In the genomic region with DNA sequence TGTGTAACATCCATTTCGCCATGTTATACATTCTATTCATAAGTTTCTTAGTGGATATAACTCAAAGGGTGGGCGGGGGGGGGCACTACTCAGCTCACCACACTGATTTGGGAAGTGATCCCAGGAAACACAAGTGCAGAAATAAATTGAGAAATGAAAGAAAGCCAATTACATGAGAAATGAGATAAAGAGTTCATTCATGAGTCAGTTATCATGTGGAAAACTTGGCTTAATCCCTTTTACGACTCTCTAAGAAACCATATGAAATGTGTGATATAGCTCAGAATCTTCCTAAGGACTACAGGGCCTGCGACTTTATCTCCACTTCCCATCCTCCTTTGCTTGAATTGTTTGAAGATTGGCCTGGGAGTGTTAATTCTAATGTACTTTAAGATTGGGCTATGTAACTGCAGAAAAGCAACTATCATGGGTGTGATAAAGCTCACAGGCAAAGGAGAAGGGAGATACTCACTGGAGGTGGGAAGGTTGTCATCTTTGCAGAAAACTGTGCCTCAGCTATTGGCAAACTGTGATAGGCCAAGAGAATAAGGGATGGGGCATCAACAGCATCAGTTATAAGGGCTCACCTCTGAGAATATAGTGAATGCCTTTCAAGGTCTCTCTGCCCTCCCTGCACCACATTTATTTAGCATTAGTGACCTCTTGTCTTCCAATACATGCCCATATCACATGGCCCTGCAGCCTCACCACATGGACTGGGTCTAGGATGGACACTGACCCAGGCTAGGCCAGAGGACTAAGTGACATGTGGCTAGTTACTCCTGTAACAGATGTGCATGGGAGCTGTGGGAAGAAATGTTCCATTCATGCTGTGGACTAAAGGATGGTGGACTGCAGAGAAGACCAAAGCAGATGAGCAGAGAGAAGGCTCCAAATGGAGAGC, we compare ENCODE assay signal across 24 cellular contexts. TPM values are rescaled to one million over a fixed set of nuclear protein-coding genes. Genes with fewer than 3 reads are reported as not detected.
DNase-seq lines count a peak whose midpoint lies in the region; ATAC-seq, FAIRE-seq and TF ChIP-seq lines count a peak whose summit lies in the region.
"Had no signal": no experiment of that assay in that cellular context is flagged by ENCODE, and none has a peak within 500 bp of the region (broad histone marks: within the 10 kb centered on the region; RNA-seq: fewer than 3 reads in every experiment).

No MANE protein-coding gene starts in this region.

- no peak overlapping the region for H3K9ac ChIP-seq in HepG2 (ENCODE audit: insufficient read depth, low read depth, low read length)
- H3K9ac ChIP-seq in PC-3 (ENCODE audit: low read length), result no peak overlapping the region

- intact Hi-C loops in HepG2 (cut with micrococcal nuclease; ENCODE audit: unreplicated experiment) (no loop called here), right lobe of liver (cut with DNase I) (no loop called here), PC-3 (cut with micrococcal nuclease) (no loop called here)

- H3K9me3 ChIP-seq in HepG2 (ENCODE audit: low read length) (no peaks in the 10 kb centered on the region), right lobe of liver (no peaks in the 10 kb centered on the region), PC-3 (ENCODE audit: low read length) (no peaks in the 10 kb centered on the region)
- H3K9me3 ChIP-seq: BE2C had no signal

- H3K9me3 Mint-ChIP-seq in activated T-helper 17 cell treated with anti-CD3 and anti-CD28 coated beads, Interleukin-2, amount 50 U/mL, for 72 hours, result no peaks in the 10 kb centered on the region
- H3K9me3 Mint-ChIP-seq: GM23338, IgD-negative memory B cell had no signal

- no peak overlapping the region for H3K27ac Mint-ChIP-seq in activated T-helper 17 cell treated with anti-CD3 and anti-CD28 coated beads, Interleukin-2, amount 50 U/mL, for 72 hours
- H3K27ac Mint-ChIP-seq: GM23338 had no signal

- TF ChIP-seq CTCF in HepG2 (CRISPR knock-in tag; IDR thresholded peaks at IDR 0.05) (no peak), right lobe of liver (IDR thresholded peaks at IDR 0.05) (no peak), PC-3 (conservative IDR thresholded peaks at IDR 0.05; ENCODE audit: low read depth, low read length) (no peak), fibroblast of mammary gland (conservative IDR thresholded peaks at IDR 0.05; ENCODE audit: control insufficient read depth, insufficient read depth, low read depth, low read length) (no peak)

- no peaks in the 10 kb centered on the region for H3K9me2 ChIP-seq in PC-3 (replicated peaks; ENCODE audit: low read length)

- BruUV-seq in HepG2 (replicated peaks; lab: Mats Ljungman, UMichigan), result no TSS peak
- BruUV-seq in PC-3 (replicated peaks; lab: Mats Ljungman, UMichigan), result no TSS peak

- FAIRE-seq in HepG2 (lab: Jason Lieb, UNC), result peak; percentile 15
- FAIRE-seq: A204.1, G401.6, GM12892, GM18507 had no signal

- WGBS in HepG2 (ENCODE audit: low lambda C conversion rate), result 51% methylated on average over 4 of the region's 4 CpGs
- WGBS in right lobe of liver (ENCODE audit: insufficient coverage, low coverage, low lambda C conversion rate, missing lambda C conversion rate), result 61% methylated on average over 4 of the region's 4 CpGs

- peaks cover 31% of the 10 kb centered on the region for H3K4me1 Mint-ChIP-seq in activated T-helper 17 cell treated with anti-CD3 and anti-CD28 coated beads, Interleukin-2, amount 50 U/mL, for 72 hours

- no peaks in the 10 kb centered on the region for H3F3A ChIP-seq in PC-3 (ENCODE audit: low read length, unreplicated experiment)

- TF ChIP-seq EP300 in HepG2 (IDR thresholded peaks at IDR 0.05; ENCODE audit: low read depth in 2 of 2, low read length in 2 of 2) (no peak), HepG2 (CRISPR knock-in tag; IDR thresholded peaks at IDR 0.05; ENCODE audit: borderline replicate concordance) (no peak)

- no peaks in the 10 kb centered on the region for H3K79me2 ChIP-seq in HepG2 (ENCODE audit: insufficient read depth, low read length)
- H3K79me2 ChIP-seq in PC-3 (ENCODE audit: low read length), result no peaks in the 10 kb centered on the region

- peaks cover 41% of the 10 kb centered on the region for H3K36me3 Mint-ChIP-seq in activated T-helper 17 cell treated with anti-CD3 and anti-CD28 coated beads, Interleukin-2, amount 50 U/mL, for 72 hours (ENCODE audit: low read depth)

- POLR2A ChIA-PET in HepG2 (lab: Yijun Ruan, JAX), result no interaction called here
- POLR2A ChIA-PET in PC-3 (lab: Charles Lee; ENCODE audit: unreplicated experiment), result interaction anchor here (0.6 kb wide), 1 partner anchor 162 kb away, joined by 6 read pairs; no protein-coding TSS in a partner anchor

- H4K20me1 ChIP-seq in HepG2 (ENCODE audit: insufficient read depth, low read length) (no peaks in the 10 kb centered on the region), PC-3 (ENCODE audit: low read length) (no peaks in the 10 kb centered on the region)

- DNase-seq in HepG2 (ENCODE audit: low spot score) (no peak), right lobe of liver (no peak), PC-3 (no peak), fibroblast of mammary gland (ENCODE audit: low read depth) (peak; percentile 44), DMS 273 (lab: John Stamatoyannopoulos, UW; ENCODE audit: unreplicated experiment) (no peak)
- DNase-seq: BE2C; CD4-positive, CD25-positive, alpha-beta regulatory T cell; DMS153; HCEC 1CT; Karpas-422; NCI-H1694; NCI-H2081; NCI-H2171 treated with DMSO at 0.1 percent for 48 hours; NCI-H446; NCI-H526; Right ventricle myocardium superior had no signal

- H3K27ac ChIP-seq in HepG2 (ENCODE audit: extremely low read length, insufficient read depth, low read length), result no peak overlapping the region
- H3K27ac ChIP-seq in right lobe of liver, result no peak overlapping the region
- H3K27ac ChIP-seq in PC-3 (ENCODE audit: low read length), result no peak overlapping the region

- H3K4me2 ChIP-seq in HepG2 (ENCODE audit: low read depth, low read length) (no peak overlapping the region), PC-3 (ENCODE audit: low read length) (peak overlapping the region; percentile 10; the same call in 1 of the 2 replicates)
- H3K4me2 ChIP-seq: GM23338 had no signal

- H2AFZ ChIP-seq in HepG2 (ENCODE audit: low read length), result no peak overlapping the region
- H2AFZ ChIP-seq in PC-3 (ENCODE audit: low read length), result no peak overlapping the region
- H2AFZ ChIP-seq: GM23338 had no signal

- no peak for TF ChIP-seq RAD21 in HepG2 (CRISPR knock-in tag; IDR thresholded peaks at IDR 0.05)

- in situ Hi-C loops in HepG2 (cut with HindIII; ENCODE audit: extremely low pct_ligation_motif_present, low pct_unique_long_range_greater_than_20kb), result no loop called here

- H3K27me3 Mint-ChIP-seq in activated T-helper 17 cell treated with anti-CD3 and anti-CD28 coated beads, Interleukin-2, amount 50 U/mL, for 72 hours, result no peaks in the 10 kb centered on the region
- H3K27me3 Mint-ChIP-seq: CD4-positive, CD25-positive, alpha-beta regulatory T cell; IgD-negative memory B cell had no signal

- CTCF ChIA-PET in HepG2 (lab: Yijun Ruan, JAX; ENCODE audit: low intra/inter-chr PET ratio, low total read pairs), result no interaction called here
- CTCF ChIA-PET in PC-3 (lab: Charles Lee), result no interaction called here

- ATAC-seq in HepG2, result no peak
- ATAC-seq in right lobe of liver, result no peak
- ATAC-seq in PC-3, result no peak
- no peak for ATAC-seq in HG03175 (IDR thresholded peaks at IDR 0.05; ENCODE audit: unreplicated experiment)
- no peak for ATAC-seq in activated T-helper 17 cell treated with anti-CD3 and anti-CD28 coated beads, Interleukin-2, amount 50 U/mL, for 72 hours (replicated peaks)
- ATAC-seq: GM23338 had no signal

- H3K4me1 ChIP-seq in HepG2 (ENCODE audit: insufficient read depth, low read length) (peaks cover 26% of the 10 kb centered on the region), right lobe of liver (peaks cover 0 to 3% (median 0%) of the 10 kb centered on the region in 4 donors), PC-3 (ENCODE audit: insufficient read depth, low read length) (peaks cover 11% of the 10 kb centered on the region)

- no peak for TF ChIP-seq POLR2A in HepG2 (IDR thresholded peaks at IDR 0.05; ENCODE audit: insufficient read depth in 1 of 2, low read depth in 2 of 2, low read length in 2 of 2)
- TF ChIP-seq POLR2A in right lobe of liver (IDR thresholded peaks at IDR 0.05), result no peak

- no peak overlapping the region for H3K4me3 ChIP-seq in HepG2 (replicated peaks in 1 of 3; ENCODE audit: insufficient read depth in 1 of 3, low read depth in 2 of 3, low read length in 3 of 3)
- H3K4me3 ChIP-seq in right lobe of liver, result no peak overlapping the region
- no peak overlapping the region for H3K4me3 ChIP-seq in PC-3 (ENCODE audit: low read length)
- no peak overlapping the region for H3K4me3 ChIP-seq in fibroblast of mammary gland (ENCODE audit: control insufficient read depth, low read depth, low read length)
- H3K4me3 ChIP-seq: GM23338 had no signal

- H3K36me3 ChIP-seq in HepG2 (replicated peaks in 1 of 2; ENCODE audit: control insufficient read depth in 1 of 2, insufficient read depth in 2 of 2, low read length in 2 of 2), result peaks cover 0 to 11% of the 10 kb centered on the region in 2 experiments; a peak in 1 of 5 replicates
- peaks cover 0 to 4% (median 0%) of the 10 kb centered on the region in 4 donors for H3K36me3 ChIP-seq in right lobe of liver
- no peaks in the 10 kb centered on the region for H3K36me3 ChIP-seq in PC-3 (ENCODE audit: low read depth, low read length)
- H3K36me3 ChIP-seq: BE2C had no signal

- no peaks in the 10 kb centered on the region for H3K27me3 ChIP-seq in HepG2 (ENCODE audit: control insufficient read depth in 1 of 2, insufficient read depth in 2 of 2, low read length in 2 of 2)
- no peaks in the 10 kb centered on the region for H3K27me3 ChIP-seq in right lobe of liver
- H3K27me3 ChIP-seq in PC-3 (ENCODE audit: low read length), result no peaks in the 10 kb centered on the region
- H3K27me3 ChIP-seq: BE2C had no signal

- H3K4me3 Mint-ChIP-seq in activated T-helper 17 cell treated with anti-CD3 and anti-CD28 coated beads, Interleukin-2, amount 50 U/mL, for 72 hours, result no peak overlapping the region
- H3K4me3 Mint-ChIP-seq: GM23338 had no signal

RNA-seq across cellular contexts. Expression of gene BTN2A2, which starts 3.4 kb away (rescaled TPM):
- total RNA-seq in HepG2 (2016; rRNA removed; fragmentation: Illumina TruSeq; extraction: Trizol) (6.0 and 12.2 TPM in 2 replicates), right lobe of liver (1 to 10 TPM; 1.9 to 5.3 (median 3.7) TPM), PC-3 (2014; rRNA removed) (9.1 and 11.4 TPM in 2 replicates)
- total RNA-seq in HepG2 (2016; cell fraction: cytosol; rRNA removed; fragmentation: Illumina TruSeq; extraction: Trizol; ENCODE audit: low read depth), result 2.6 and 2.7 TPM in 2 replicates
- total RNA-seq in HepG2 (2016; cell fraction: insoluble cytoplasmic fraction; rRNA removed; fragmentation: Illumina TruSeq; extraction: Trizol), result 5.9 and 11.3 TPM in 2 replicates
- 3.3 and 3.6 TPM in 2 replicates for total RNA-seq in HepG2 (2016; cell fraction: membrane; rRNA removed; fragmentation: Illumina TruSeq; extraction: Trizol)
- 18.5 and 19.7 TPM in 2 replicates for total RNA-seq in HepG2 (2016; cell fraction: nucleus; rRNA removed; fragmentation: Illumina TruSeq; extraction: Trizol)
- 10.8 and 15.4 TPM in 2 replicates for polyA plus RNA-seq in HepG2 (2011; rRNA removed)
- polyA plus RNA-seq in HepG2 (2011; cell fraction: cytosol; rRNA removed), result 8.1 and 9.6 TPM in 2 replicates
- 24.5 and 30.2 TPM in 2 replicates for polyA plus RNA-seq in HepG2 (2011; cell fraction: nucleus; rRNA removed)
- 8.5 and 8.6 TPM in 2 replicates for polyA plus RNA-seq in HepG2 (2012)
- 0.77 and 0.96 TPM in 2 replicates for polyA plus RNA-seq in HepG2 (2016; cell fraction: cytosol; fragmentation: Illumina TruSeq; extraction: Trizol; ENCODE audit: low read depth)
- polyA plus RNA-seq in HepG2 (2016; cell fraction: insoluble cytoplasmic fraction; fragmentation: Illumina TruSeq; extraction: Trizol; ENCODE audit: low read depth), result 4.7 and 5.5 TPM in 2 replicates
- polyA plus RNA-seq in HepG2 (2016; cell fraction: membrane; fragmentation: Illumina TruSeq; extraction: Trizol; ENCODE audit: low read depth), result 1.7 and 2.0 TPM in 2 replicates
- 17.6 and 22.8 TPM in 2 replicates for polyA plus RNA-seq in HepG2 (2016; cell fraction: nucleus; fragmentation: Illumina TruSeq; extraction: Trizol; ENCODE audit: insufficient read depth, low read depth)
- 2.5 and 22.6 TPM in 2 replicates for polyA minus RNA-seq in HepG2 (2011; rRNA and poly(A)+ RNA removed; ENCODE audit: low replicate concordance)
- polyA minus RNA-seq in HepG2 (2011; cell fraction: cytosol; rRNA and poly(A)+ RNA removed), result 6.1 and 6.4 TPM in 2 replicates
- 29.2 and 34.7 TPM in 2 replicates for polyA minus RNA-seq in HepG2 (2011; cell fraction: nucleus; rRNA and poly(A)+ RNA removed)
- total RNA-seq in activated T-helper 17 cell treated with anti-CD3 and anti-CD28 coated beads, Interleukin-2, amount 50 U/mL, for 72 hours, result 10 to 100 TPM; 20.7 to 46.3 TPM

RNA-seq across cellular contexts. Expression of gene BTN3A2, which starts 14.5 kb away (rescaled TPM):
- total RNA-seq in HepG2 (2016; rRNA removed; fragmentation: Illumina TruSeq; extraction: Trizol), result 18.9 and 21.3 TPM in 2 replicates
- total RNA-seq in HepG2 (2016; cell fraction: cytosol; rRNA removed; fragmentation: Illumina TruSeq; extraction: Trizol; ENCODE audit: low read depth), result 3.4 and 4.3 TPM in 2 replicates
- 17.8 and 20.4 TPM in 2 replicates for total RNA-seq in HepG2 (2016; cell fraction: insoluble cytoplasmic fraction; rRNA removed; fragmentation: Illumina TruSeq; extraction: Trizol)
- 13.3 and 13.9 TPM in 2 replicates for total RNA-seq in HepG2 (2016; cell fraction: membrane; rRNA removed; fragmentation: Illumina TruSeq; extraction: Trizol)
- total RNA-seq in HepG2 (2016; cell fraction: nucleus; rRNA removed; fragmentation: Illumina TruSeq; extraction: Trizol), result 16.6 and 20.6 TPM in 2 replicates
- 36.2 and 36.3 TPM in 2 replicates for polyA plus RNA-seq in HepG2 (2011; rRNA removed)
- 28.2 and 31.2 TPM in 2 replicates for polyA plus RNA-seq in HepG2 (2011; cell fraction: cytosol; rRNA removed)
- 36.5 and 54.5 TPM in 2 replicates for polyA plus RNA-seq in HepG2 (2011; cell fraction: nucleus; rRNA removed)
- polyA plus RNA-seq in HepG2 (2012), result 22.7 and 24.1 TPM in 2 replicates
- 3.2 and 3.3 TPM in 2 replicates for polyA plus RNA-seq in HepG2 (2016; cell fraction: cytosol; fragmentation: Illumina TruSeq; extraction: Trizol; ENCODE audit: low read depth)
- polyA plus RNA-seq in HepG2 (2016; cell fraction: insoluble cytoplasmic fraction; fragmentation: Illumina TruSeq; extraction: Trizol; ENCODE audit: low read depth), result 14.2 and 14.4 TPM in 2 replicates
- 8.3 and 9.3 TPM in 2 replicates for polyA plus RNA-seq in HepG2 (2016; cell fraction: membrane; fragmentation: Illumina TruSeq; extraction: Trizol; ENCODE audit: low read depth)
- 33.8 and 37.9 TPM in 2 replicates for polyA plus RNA-seq in HepG2 (2016; cell fraction: nucleus; fragmentation: Illumina TruSeq; extraction: Trizol; ENCODE audit: insufficient read depth, low read depth)
- 35.9 and 51.8 TPM in 2 replicates for polyA minus RNA-seq in HepG2 (2011; rRNA and poly(A)+ RNA removed; ENCODE audit: low replicate concordance)
- polyA minus RNA-seq in HepG2 (2011; cell fraction: cytosol; rRNA and poly(A)+ RNA removed), result 12.0 and 17.2 TPM in 2 replicates
- polyA minus RNA-seq in HepG2 (2011; cell fraction: nucleus; rRNA and poly(A)+ RNA removed), result 21.9 and 35.8 TPM in 2 replicates
- 10 to 100 TPM in 5 of 6 experiments, 1 to 10 TPM in 1; 7.7 to 21.6 (median 15.4) TPM for total RNA-seq in right lobe of liver
- 2.4 and 5.4 TPM in 2 replicates for total RNA-seq in PC-3 (2014; rRNA removed)
- 100 to 1,000 TPM in 1 of 2 donors, 10 to 100 TPM in 1; 70.5 to 134 TPM for total RNA-seq in activated T-helper 17 cell treated with anti-CD3 and anti-CD28 coated beads, Interleukin-2, amount 50 U/mL, for 72 hours

RNA-seq across cellular contexts. Expression of gene BTN3A1, which starts 22.6 kb away (rescaled TPM):
- total RNA-seq in HepG2 (2016; rRNA removed; fragmentation: Illumina TruSeq; extraction: Trizol), result 8.1 and 13.3 TPM in 2 replicates
- 3.0 and 3.2 TPM in 2 replicates for total RNA-seq in HepG2 (2016; cell fraction: cytosol; rRNA removed; fragmentation: Illumina TruSeq; extraction: Trizol; ENCODE audit: low read depth)
- 8.0 and 11.8 TPM in 2 replicates for total RNA-seq in HepG2 (2016; cell fraction: insoluble cytoplasmic fraction; rRNA removed; fragmentation: Illumina TruSeq; extraction: Trizol)
- 7.8 and 8.0 TPM in 2 replicates for total RNA-seq in HepG2 (2016; cell fraction: membrane; rRNA removed; fragmentation: Illumina TruSeq; extraction: Trizol)
- total RNA-seq in HepG2 (2016; cell fraction: nucleus; rRNA removed; fragmentation: Illumina TruSeq; extraction: Trizol), result 15.9 and 17.1 TPM in 2 replicates
- 14.0 and 17.0 TPM in 2 replicates for polyA plus RNA-seq in HepG2 (2011; rRNA removed)
- 6.9 and 9.3 TPM in 2 replicates for polyA plus RNA-seq in HepG2 (2011; cell fraction: cytosol; rRNA removed)
- 29.0 and 46.1 TPM in 2 replicates for polyA plus RNA-seq in HepG2 (2011; cell fraction: nucleus; rRNA removed)
- 9.4 and 11.5 TPM in 2 replicates for polyA plus RNA-seq in HepG2 (2012)
- polyA plus RNA-seq in HepG2 (2016; cell fraction: cytosol; fragmentation: Illumina TruSeq; extraction: Trizol; ENCODE audit: low read depth), result 0.54 and 0.75 TPM in 2 replicates
- 4.6 and 4.8 TPM in 2 replicates for polyA plus RNA-seq in HepG2 (2016; cell fraction: insoluble cytoplasmic fraction; fragmentation: Illumina TruSeq; extraction: Trizol; ENCODE audit: low read depth)
- polyA plus RNA-seq in HepG2 (2016; cell fraction: membrane; fragmentation: Illumina TruSeq; extraction: Trizol; ENCODE audit: low read depth), result 2.4 and 2.5 TPM in 2 replicates
- 27.2 and 30.6 TPM in 2 replicates for polyA plus RNA-seq in HepG2 (2016; cell fraction: nucleus; fragmentation: Illumina TruSeq; extraction: Trizol; ENCODE audit: insufficient read depth, low read depth)
- polyA minus RNA-seq in HepG2 (2011; rRNA and poly(A)+ RNA removed; ENCODE audit: low replicate concordance), result 46.1 and 68.9 TPM in 2 replicates
- polyA minus RNA-seq in HepG2 (2011; cell fraction: cytosol; rRNA and poly(A)+ RNA removed), result 8.0 and 8.9 TPM in 2 replicates
- 17.8 and 27.4 TPM in 2 replicates for polyA minus RNA-seq in HepG2 (2011; cell fraction: nucleus; rRNA and poly(A)+ RNA removed)
- total RNA-seq in right lobe of liver, result 10 to 100 TPM in 4 of 6 experiments, 1 to 10 TPM in 2; 9.0 to 15.9 (median 10.6) TPM
- 4.5 and 5.4 TPM in 2 replicates for total RNA-seq in PC-3 (2014; rRNA removed)
- 10 to 100 TPM; 35.1 to 70.0 TPM for total RNA-seq in activated T-helper 17 cell treated with anti-CD3 and anti-CD28 coated beads, Interleukin-2, amount 50 U/mL, for 72 hours
